19 cellular contexts compared by ENCODE assay signal in genomic region chr3:28252016-28252415, GRCh38. TPM values are rescaled to one million over a fixed set of nuclear protein-coding genes. Genes with fewer than 3 reads are reported as not detected.
DNase-seq lines count a peak whose midpoint lies in the region; ATAC-seq and TF ChIP-seq lines count a peak whose summit lies in the region.
"Had no signal": no experiment of that assay in that cellular context is flagged by ENCODE, and none has a peak within 500 bp of the region (broad histone marks: within the 10 kb centered on the region; RNA-seq: fewer than 3 reads in every experiment).

No MANE protein-coding gene starts in this region.

- H3K9me3 Mint-ChIP-seq in CD8-positive, alpha-beta T cell, result no peaks in the 10 kb centered on the region
- H3K9me3 Mint-ChIP-seq: endodermal cell had no signal

- peaks cover 28% of the 10 kb centered on the region for H3K4me1 ChIP-seq in CD8-positive, alpha-beta T cell (ENCODE audit: insufficient read depth, low read length)
- no peaks in the 10 kb centered on the region for H3K4me1 ChIP-seq in endocrine pancreas (ENCODE audit: control insufficient read depth, insufficient read depth, low read length)

- TF ChIP-seq CTCF in CD8-positive, alpha-beta T cell (IDR thresholded peaks at IDR 0.05), result no peak

- intact Hi-C loops in CD8-positive, alpha-beta T cell (cut with DNase I, micrococcal nuclease), result no loop called here

- H3K27me3 Mint-ChIP-seq in CD8-positive, alpha-beta T cell (ENCODE audit: low read depth), result no peaks in the 10 kb centered on the region
- H3K27me3 Mint-ChIP-seq: progenitor cell of endocrine pancreas had no signal

- no peaks in the 10 kb centered on the region for H3K9me3 ChIP-seq in CD8-positive, alpha-beta T cell (ENCODE audit: low read length)
- H3K9me3 ChIP-seq in endocrine pancreas (ENCODE audit: control insufficient read depth, low read length), result no peaks in the 10 kb centered on the region
- H3K9me3 ChIP-seq: heart left ventricle had no signal

- no peaks in the 10 kb centered on the region for H3K36me3 ChIP-seq in CD8-positive, alpha-beta T cell (ENCODE audit: insufficient read depth, low read length)
- H3K36me3 ChIP-seq in endocrine pancreas (ENCODE audit: control insufficient read depth, insufficient read depth, low read length), result no peaks in the 10 kb centered on the region
- H3K36me3 ChIP-seq: heart left ventricle had no signal

- no peak for DNase-seq in CD8-positive, alpha-beta T cell
- DNase-seq in NOMO-1 (lab: John Stamatoyannopoulos, UW; ENCODE audit: unreplicated experiment in 2 of 2), result peak; percentile 78 to 91
- DNase-seq in glomerular visceral epithelial cell (ENCODE audit: extremely low spot score), result no peak
- DNase-seq in NCI-H187 (lab: John Stamatoyannopoulos, UW), result no peak
- DNase-seq in iPS-NIHi7 (ENCODE audit: extremely low spot score), result no peak
- DNase-seq: activated CD4-positive, alpha-beta T cell treated with anti-CD3 and anti-CD28 coated beads for 4 hours; activated CD8-positive, alpha-beta memory T cell treated with anti-CD3 and anti-CD28 coated beads, Interleukin-2, amount 50 U/mL, for 48 hours; activated naive CD4-positive, alpha-beta T cell; anterior cingulate cortex; endodermal cell; HCEC 1CT; heart left ventricle; stimulated activated CD4-positive, alpha-beta T cell treated with anti-CD3 and anti-CD28 coated beads, Interleukin-4, amount 100 ng/mL, for 1 hour had no signal

- no peak overlapping the region for H3K9ac ChIP-seq in endocrine pancreas (ENCODE audit: control insufficient read depth, insufficient read depth, low read length)

- peaks cover 72% of the 10 kb centered on the region for H3K4me1 Mint-ChIP-seq in CD8-positive, alpha-beta T cell (ENCODE audit: low read depth)

- H3K27ac Mint-ChIP-seq in CD8-positive, alpha-beta T cell, result peak overlapping the region; percentile 75
- H3K27ac Mint-ChIP-seq: endodermal cell, progenitor cell of endocrine pancreas had no signal

- H3K4me3 Mint-ChIP-seq in CD8-positive, alpha-beta T cell, result no peak overlapping the region
- H3K4me3 Mint-ChIP-seq: endodermal cell had no signal

- peaks cover 5% of the 10 kb centered on the region for H3K36me3 Mint-ChIP-seq in CD8-positive, alpha-beta T cell

- peak; percentile 62 for ATAC-seq in CD8-positive, alpha-beta T cell
- ATAC-seq in GM21423 (IDR thresholded peaks at IDR 0.05; ENCODE audit: unreplicated experiment) (peak; percentile 45), GM18868 (IDR thresholded peaks at IDR 0.05; ENCODE audit: unreplicated experiment) (no peak)
- ATAC-seq: heart left ventricle had no signal

- POLR2A ChIA-PET in CD8-positive, alpha-beta T cell (lab: Charles Lee), result interaction anchor here (0.7 to 0.9 kb wide), 2 partner anchors 8 to 13 kb away, joined by 3 to 4 read pairs; no protein-coding TSS in a partner anchor

- no peak overlapping the region for H3K4me3 ChIP-seq in CD8-positive, alpha-beta T cell (ENCODE audit: low read depth, low read length)
- peak overlapping the region; percentile 4 for H3K4me3 ChIP-seq in endocrine pancreas (ENCODE audit: control insufficient read depth, insufficient read depth, low read length)
- H3K4me3 ChIP-seq: heart left ventricle, lung, skin epidermis had no signal

- CTCF ChIA-PET in CD8-positive, alpha-beta T cell (lab: Charles Lee), result interaction anchor here (0.6 to 1.4 kb wide), 4 partner anchors 11 to 571 kb away, joined by 3 to 7 read pairs (median 4); partner anchors contain the start of genes CMC1 and EOMES

- no peak overlapping the region for H3K27ac ChIP-seq in CD8-positive, alpha-beta T cell (ENCODE audit: low read depth, low read length)

- H3K27me3 ChIP-seq in CD8-positive, alpha-beta T cell (ENCODE audit: insufficient read depth, low read length), result no peaks in the 10 kb centered on the region
- no peaks in the 10 kb centered on the region for H3K27me3 ChIP-seq in endocrine pancreas (ENCODE audit: control insufficient read depth, insufficient read depth, low read length)
- H3K27me3 ChIP-seq: heart left ventricle had no signal

RNA-seq across cellular contexts. Expression of gene CMC1, which starts 10.6 kb away (rescaled TPM):
- 10 to 100 TPM; 28.0 to 31.0 TPM for total RNA-seq in CD8-positive, alpha-beta T cell

Comparison
In these comparisons a context has a peak if more than half of its experiments do, and no peak if none do; other contexts are left out.
1. DNase-seq: peak in NOMO-1 (2 of 2); none in CD8-positive, alpha-beta T cell (0 of 7), glomerular visceral epithelial cell (single experiment), NCI-H187 (0 of 2) and iPS-NIHi7 (single experiment).